Comparison of ENCODE assay signal across 14 cellular contexts in the genomic region with DNA sequence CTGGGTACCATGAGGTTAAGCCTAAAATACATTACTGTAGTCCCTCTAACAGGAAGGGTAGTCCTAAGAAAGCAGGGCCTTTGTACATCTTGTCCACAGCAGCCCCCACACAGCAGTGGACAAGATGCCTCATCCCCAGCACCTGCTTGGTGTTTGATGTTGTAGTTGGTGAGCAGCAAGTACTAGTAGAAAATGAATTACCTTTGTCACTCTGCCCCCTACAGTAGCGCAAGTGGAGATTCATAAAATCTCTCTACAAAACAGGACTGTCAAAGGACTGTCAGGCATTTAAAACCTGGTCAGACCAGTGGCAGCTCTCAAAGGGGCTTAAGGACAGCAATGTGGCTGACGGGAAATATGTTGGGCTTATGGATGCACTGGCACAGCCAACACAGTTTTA.
DNase-seq lines count a peak whose midpoint lies in the region; ATAC-seq and TF ChIP-seq lines count a peak whose summit lies in the region.
"Had no signal": no experiment of that assay in that cellular context is flagged by ENCODE, and none has a peak within 500 bp of the region (broad histone marks: within the 10 kb centered on the region; RNA-seq: fewer than 3 reads in every experiment).

No MANE protein-coding gene starts in this region.

- CTCF ChIA-PET in HCT116 (lab: Charles Lee), result interaction anchor here (1.3 to 1.4 kb wide), 2 partner anchors 79 to 212 kb away, joined by 4 to 5 read pairs; no protein-coding TSS in a partner anchor
- CTCF ChIA-PET in PC-3 (lab: Charles Lee), result no interaction called here
- CTCF ChIA-PET in activated CD4-positive, alpha-beta T cell treated with anti-CD3 and anti-CD28 coated beads, Interleukin-2, amount 10 ng/mL, durations not matched to agents 7 days and 5 days (lab: Charles Lee), result interaction anchor here (1.0 kb wide), 1 partner anchor 156 kb away, joined by 4 read pairs; no protein-coding TSS in a partner anchor

- H4K20me1 ChIP-seq in HCT116 (ENCODE audit: insufficient read depth) (no peaks in the 10 kb centered on the region), PC-3 (ENCODE audit: low read length) (no peaks in the 10 kb centered on the region), smooth muscle cell (ENCODE audit: low read depth) (no peaks in the 10 kb centered on the region)

- no peaks in the 10 kb centered on the region for H3K79me2 ChIP-seq in HCT116 (ENCODE audit: insufficient read depth, low read length)
- no peaks in the 10 kb centered on the region for H3K79me2 ChIP-seq in PC-3 (ENCODE audit: low read length)
- no peaks in the 10 kb centered on the region for H3K79me2 ChIP-seq in smooth muscle cell (ENCODE audit: low read depth)

- RAD21 ChIA-PET in HCT116 (lab: Charles Lee; ENCODE audit: low non-redundant PET in 1 of 2, low total read pairs in 2 of 2, uncharacterized antibody in 2 of 2, unreplicated experiment in 2 of 2), result no interaction called here

- no peaks in the 10 kb centered on the region for H3K9me2 ChIP-seq in HCT116 (ENCODE audit: insufficient read depth)
- H3K9me2 ChIP-seq in PC-3 (replicated peaks; ENCODE audit: low read length), result no peaks in the 10 kb centered on the region

- intact Hi-C loops in HCT116 (cut with micrococcal nuclease), result loop anchor here (2.0 kb wide), 1 partner anchor 213 kb away; no protein-coding TSS in a partner anchor
- intact Hi-C loops in PC-3 (cut with micrococcal nuclease), result loop anchor here (5.0 kb wide), 4 partner anchors 77 to 157 kb away; no protein-coding TSS in a partner anchor
- intact Hi-C loops in esophagus squamous epithelium (cut with DNase I), result no loop called here
- intact Hi-C loops in thyroid gland (cut with DNase I), result loop anchor here (5.0 kb wide), 3 partner anchors 63 to 147 kb away; no protein-coding TSS in a partner anchor

- peaks cover 0 to 14% of the 10 kb centered on the region in 2 experiments; a peak in 1 of 4 replicates for H3K4me1 ChIP-seq in HCT116 (ENCODE audit: control insufficient read depth in 1 of 2, insufficient read depth in 2 of 2, low read length in 2 of 2)
- peaks cover 4% of the 10 kb centered on the region for H3K4me1 ChIP-seq in PC-3 (ENCODE audit: insufficient read depth, low read length)
- H3K4me1 ChIP-seq in esophagus squamous epithelium, result peaks cover 14 to 25% (median 16%) of the 10 kb centered on the region in 3 donors
- peaks cover 25% of the 10 kb centered on the region for H3K4me1 ChIP-seq in smooth muscle cell (ENCODE audit: low read depth)
- peaks cover 8 to 21% of the 10 kb centered on the region in 2 donors for H3K4me1 ChIP-seq in thyroid gland

- WGBS in esophagus squamous epithelium, 2 donors, result 43 to 60% methylated on average over 1 to 2 of the region's 2 CpGs
- 75% methylated on average over 2 of the region's 2 CpGs for WGBS in smooth muscle cell (ENCODE audit: low lambda C conversion rate)
- WGBS in thyroid gland, 2 donors, result 78 to 86% methylated on average over 2 of the region's 2 CpGs

- H3K4me2 ChIP-seq in HCT116 (ENCODE audit: low read length) (no peak overlapping the region), PC-3 (ENCODE audit: low read length) (no peak overlapping the region), smooth muscle cell (no peak overlapping the region)

- H3K9me3 ChIP-seq in HCT116 (ENCODE audit: control insufficient read depth in 1 of 2, insufficient read depth in 1 of 2, low read depth in 1 of 2, low read length in 2 of 2), result no peaks in the 10 kb centered on the region
- H3K9me3 ChIP-seq in PC-3 (ENCODE audit: low read length), result no peaks in the 10 kb centered on the region
- H3K9me3 ChIP-seq in esophagus squamous epithelium, result no peaks in the 10 kb centered on the region
- H3K9me3 ChIP-seq in smooth muscle cell (replicated peaks; ENCODE audit: low read depth), result no peaks in the 10 kb centered on the region
- H3K9me3 ChIP-seq in thyroid gland, result no peaks in the 10 kb centered on the region
- H3K9me3 ChIP-seq: neutrophil, vagina had no signal

- no peaks in the 10 kb centered on the region for H3K9me3 Mint-ChIP-seq in activated CD4-positive, alpha-beta T cell treated with anti-CD3 and anti-CD28 coated beads, Interleukin-2, amount 10 ng/mL, durations not matched to agents 7 days and 5 days
- H3K9me3 Mint-ChIP-seq: activated B cell treated with CpG ODN at 0.5 μM for 24 hours; activated T-helper 1 cell treated with anti-CD3 and anti-CD28 coated beads, Interleukin-12 subunit alpha, Interleukin-12 subunit beta, Interleukin-2, Interleukin-4 antibody, amounts not matched to agents 30 ng/mL and 10 ng/mL and 1 ng/mL, durations not matched to agents 14 hours and 24 hours and 36 hours had no signal

- no peaks in the 10 kb centered on the region for H3K36me3 Mint-ChIP-seq in activated CD4-positive, alpha-beta T cell treated with anti-CD3 and anti-CD28 coated beads, Interleukin-2, amount 10 ng/mL, durations not matched to agents 7 days and 5 days (ENCODE audit: low read depth)

- ATAC-seq in HCT116 (peak; percentile 49; the same call in 1 of the 2 replicates), PC-3 (no peak)

- no peak overlapping the region for H3K4me3 Mint-ChIP-seq in activated CD4-positive, alpha-beta T cell treated with anti-CD3 and anti-CD28 coated beads, Interleukin-2, amount 10 ng/mL, durations not matched to agents 7 days and 5 days
- H3K4me3 Mint-ChIP-seq: activated B cell treated with CpG ODN at 0.5 μM for 24 hours; activated T-helper 1 cell treated with anti-CD3 and anti-CD28 coated beads, Interleukin-12 subunit alpha, Interleukin-12 subunit beta, Interleukin-2, Interleukin-4 antibody, amounts not matched to agents 30 ng/mL and 10 ng/mL and 1 ng/mL, durations not matched to agents 14 hours and 24 hours and 36 hours; B cell had no signal

- no peak overlapping the region for H2AFZ ChIP-seq in HCT116 (ENCODE audit: low read depth, low read length, poor library complexity, severe bottlenecking)
- H2AFZ ChIP-seq in PC-3 (ENCODE audit: low read length), result no peak overlapping the region
- no peak overlapping the region for H2AFZ ChIP-seq in smooth muscle cell (ENCODE audit: low read depth)

- H3K9ac ChIP-seq in HCT116 (ENCODE audit: low read length), result no peak overlapping the region
- no peak overlapping the region for H3K9ac ChIP-seq in PC-3 (ENCODE audit: low read length)
- H3K9ac ChIP-seq in smooth muscle cell (ENCODE audit: low read depth), result no peak overlapping the region

- peaks cover 72% of the 10 kb centered on the region for H3K27me3 Mint-ChIP-seq in activated CD4-positive, alpha-beta T cell treated with anti-CD3 and anti-CD28 coated beads, Interleukin-2, amount 10 ng/mL, durations not matched to agents 7 days and 5 days

- H3K27ac ChIP-seq in HCT116 (ENCODE audit: low read depth, low read length) (no peak overlapping the region), PC-3 (ENCODE audit: low read length) (no peak overlapping the region), esophagus squamous epithelium (no peak overlapping the region), smooth muscle cell (ENCODE audit: low read depth) (no peak overlapping the region), thyroid gland (no peak overlapping the region)
- H3K27ac ChIP-seq: neutrophil, vagina had no signal

- H3K27me3 ChIP-seq in HCT116 (ENCODE audit: insufficient read depth, low read length) (no peaks in the 10 kb centered on the region), PC-3 (ENCODE audit: low read length) (no peaks in the 10 kb centered on the region), esophagus squamous epithelium (peaks cover 17 to 83% (median 24%) of the 10 kb centered on the region in 4 donors), smooth muscle cell (ENCODE audit: low read depth) (peaks cover 25% of the 10 kb centered on the region), thyroid gland (peaks cover 38% of the 10 kb centered on the region)
- H3K27me3 ChIP-seq: vagina had no signal

- TF ChIP-seq RAD21 in HCT116 (IDR thresholded peaks at IDR 0.05; ENCODE audit: low read depth), result peak; percentile 56

- H3F3A ChIP-seq in PC-3 (ENCODE audit: low read length, unreplicated experiment) (no peaks in the 10 kb centered on the region), smooth muscle cell (ENCODE audit: low read depth) (peaks cover 11% of the 10 kb centered on the region)

- TF ChIP-seq CTCF in HCT116 (IDR thresholded peaks at IDR 0.05 in 2 of 3, conservative IDR thresholded peaks at IDR 0.05 in 1 of 3; ENCODE audit: borderline replicate concordance in 1 of 3, insufficient read depth in 1 of 3, low read depth in 2 of 3, low read length in 2 of 3) (peak in 2 of 3 experiments; percentile 18 to 30; a peak in 2 of 6 replicates), PC-3 (conservative IDR thresholded peaks at IDR 0.05; ENCODE audit: low read depth, low read length) (peak; percentile 24; the same call in 1 of the 2 replicates), esophagus squamous epithelium (IDR thresholded peaks at IDR 0.05) (peak in 4 of 6 experiments; percentile 18 to 50 (median 26)), smooth muscle cell (IDR thresholded peaks at IDR 0.05; ENCODE audit: borderline replicate concordance, insufficient read depth, poor library complexity, severe bottlenecking) (no peak), thyroid gland (IDR thresholded peaks at IDR 0.05) (no peak)

- no TSS peak for BruUV-seq in HCT116 (replicated peaks; lab: Mats Ljungman, UMichigan)
- BruUV-seq in PC-3 (replicated peaks; lab: Mats Ljungman, UMichigan), result no TSS peak

- peak; percentile 28 for DNase-seq in 8988T
- no peak for DNase-seq in HCT116 (ENCODE audit: low read depth, low spot score)
- DNase-seq in PC-3, result no peak
- no peak for DNase-seq in esophagus squamous epithelium (lab: John Stamatoyannopoulos, UW)
- no peak for DNase-seq in smooth muscle cell (lab: John Stamatoyannopoulos, UW; ENCODE audit: unreplicated experiment)
- DNase-seq in thyroid gland, result no peak
- DNase-seq in activated gamma-delta T cell treated with Interleukin-2 at 50 U/mL for 16 hours, result no peak
- DNase-seq in activated CD4-positive, alpha-beta T cell treated with anti-CD3 and anti-CD28 coated beads, Interleukin-2, amount 10 ng/mL, durations not matched to agents 7 days and 5 days, result no peak
- DNase-seq: activated B cell treated with CpG ODN at 0.5 μM for 24 hours, NCI-H187 had no signal

- POLR2A ChIA-PET in HCT116 (lab: Charles Lee) (no interaction called here), PC-3 (lab: Charles Lee; ENCODE audit: unreplicated experiment) (no interaction called here)
- POLR2A ChIA-PET in activated CD4-positive, alpha-beta T cell treated with anti-CD3 and anti-CD28 coated beads, Interleukin-2, amount 10 ng/mL, durations not matched to agents 7 days and 5 days (lab: Charles Lee), result no interaction called here

- H3K4me3 ChIP-seq in HCT116 (replicated peaks in 1 of 2; ENCODE audit: low read depth in 1 of 2, low read length in 2 of 2) (no peak overlapping the region), PC-3 (ENCODE audit: low read length) (no peak overlapping the region), esophagus squamous epithelium (no peak overlapping the region), smooth muscle cell (no peak overlapping the region), thyroid gland (replicated peaks in 1 of 3) (no peak overlapping the region)
- H3K4me3 ChIP-seq: vagina had no signal

- peaks cover 8% of the 10 kb centered on the region for H3K4me1 Mint-ChIP-seq in activated CD4-positive, alpha-beta T cell treated with anti-CD3 and anti-CD28 coated beads, Interleukin-2, amount 10 ng/mL, durations not matched to agents 7 days and 5 days

- no peak overlapping the region for H3K27ac Mint-ChIP-seq in activated CD4-positive, alpha-beta T cell treated with anti-CD3 and anti-CD28 coated beads, Interleukin-2, amount 10 ng/mL, durations not matched to agents 7 days and 5 days
- H3K27ac Mint-ChIP-seq: activated B cell treated with CpG ODN at 0.5 μM for 24 hours; activated T-helper 1 cell treated with anti-CD3 and anti-CD28 coated beads, Interleukin-12 subunit alpha, Interleukin-12 subunit beta, Interleukin-2, Interleukin-4 antibody, amounts not matched to agents 30 ng/mL and 10 ng/mL and 1 ng/mL, durations not matched to agents 14 hours and 24 hours and 36 hours; B cell had no signal

- H3K36me3 ChIP-seq in HCT116 (ENCODE audit: control insufficient read depth in 1 of 2, insufficient read depth in 2 of 2, low read length in 2 of 2), result no peaks in the 10 kb centered on the region
- H3K36me3 ChIP-seq in PC-3 (ENCODE audit: low read depth, low read length), result no peaks in the 10 kb centered on the region
- no peaks in the 10 kb centered on the region for H3K36me3 ChIP-seq in esophagus squamous epithelium
- no peaks in the 10 kb centered on the region for H3K36me3 ChIP-seq in smooth muscle cell (ENCODE audit: low read depth)
- no peaks in the 10 kb centered on the region for H3K36me3 ChIP-seq in thyroid gland
- H3K36me3 ChIP-seq: neutrophil, vagina had no signal

- no peak for TF ChIP-seq POLR2A in HCT116 (IDR thresholded peaks at IDR 0.05; ENCODE audit: borderline replicate concordance, extremely low read depth, insufficient read depth, insufficient read length)
- TF ChIP-seq POLR2A in esophagus squamous epithelium (IDR thresholded peaks at IDR 0.05), result no peak
- no peak for TF ChIP-seq POLR2A in thyroid gland (IDR thresholded peaks at IDR 0.05)

Comparison
In these comparisons a context has a peak if more than half of its experiments do, and no peak if none do; other contexts are left out.
1. CTCF ChIP-seq: peak in HCT116 (2 of 3), PC-3 (single experiment) and esophagus squamous epithelium (4 of 6); none in smooth muscle cell (single experiment) and thyroid gland (0 of 6).